In the genomic region with DNA sequence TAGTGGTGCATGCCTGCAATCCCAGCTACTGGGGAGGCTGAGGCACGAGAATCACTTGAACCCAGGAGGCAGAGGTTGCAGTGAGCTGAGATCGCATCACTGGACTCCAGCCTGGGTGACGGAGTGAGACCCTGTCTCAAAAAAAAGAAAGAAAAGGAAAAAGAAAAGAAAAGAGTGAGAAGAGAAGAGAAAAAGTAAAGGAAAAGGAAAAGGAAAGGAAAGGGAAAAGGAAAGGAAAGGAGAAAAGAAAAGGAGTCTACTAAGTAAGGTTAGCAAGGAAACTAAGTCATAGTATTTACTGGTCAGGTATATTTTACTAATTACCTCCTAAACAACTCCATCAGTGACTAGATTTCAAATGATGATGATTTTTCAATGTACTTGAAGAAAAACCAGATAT, we compare ENCODE assay signal across 7 cellular contexts.
"Had no signal": no experiment of that assay in that cellular context is flagged by ENCODE, and none has a peak within 500 bp of the region (broad histone marks: within the 10 kb centered on the region; RNA-seq: fewer than 3 reads in every experiment).

No MANE protein-coding gene starts in this region.

- H2AFZ ChIP-seq: GM23338 had no signal

- H3K4me3 ChIP-seq: GM23338, K562 had no signal

- H3K4me3 Mint-ChIP-seq: GM23338, H9, HFFc6 had no signal

- DNase-seq: H9, HCEC 1CT, HFFc6, IMR-90, KG1 had no signal

- H3K4me2 ChIP-seq: GM23338 had no signal

- ATAC-seq: GM23338, K562 had no signal

- H3K27ac Mint-ChIP-seq: GM23338, HFFc6 had no signal

- H3K9me3 Mint-ChIP-seq: GM23338, H9, HFFc6 had no signal

- H3K4me1 Mint-ChIP-seq: GM23338, H9 had no signal
